In the genomic region with DNA sequence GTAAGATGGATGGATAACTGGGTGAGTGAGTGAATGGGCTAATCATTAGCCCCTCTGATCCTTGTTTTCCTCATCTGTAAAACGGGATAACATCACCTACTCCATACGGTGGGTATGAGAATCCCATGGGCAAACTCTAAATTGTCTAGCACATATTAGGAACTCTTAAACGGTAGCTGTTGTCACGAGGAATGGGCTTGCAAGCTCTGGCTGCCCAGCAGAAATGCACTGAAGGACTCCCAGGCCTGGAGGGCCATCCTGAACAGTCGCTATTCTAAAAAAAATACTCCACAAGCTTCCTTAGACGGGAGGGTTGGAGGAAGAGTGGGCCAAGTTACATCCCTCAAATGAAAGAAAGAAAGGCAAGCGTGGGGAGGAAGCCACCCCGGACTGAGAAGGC, we compare ENCODE assay signal across 28 cellular contexts. TPM values are rescaled to one million over a fixed set of nuclear protein-coding genes. Genes with fewer than 3 reads are reported as not detected.
DNase-seq lines count a peak whose midpoint lies in the region; ATAC-seq, FAIRE-seq and TF ChIP-seq lines count a peak whose summit lies in the region.
"Had no signal": no experiment of that assay in that cellular context is flagged by ENCODE, and none has a peak within 500 bp of the region (broad histone marks: within the 10 kb centered on the region; RNA-seq: fewer than 3 reads in every experiment).

No MANE protein-coding gene starts in this region.

- H3K79me2 ChIP-seq in H1 (ENCODE audit: control insufficient read depth in 1 of 2, insufficient read depth in 2 of 2, low read length in 2 of 2), result no peaks in the 10 kb centered on the region
- H3K79me2 ChIP-seq in MM.1S (ENCODE audit: low read length), result no peaks in the 10 kb centered on the region

- H3K4me1 Mint-ChIP-seq in mesothelial cell of epicardium, result peaks cover 11% of the 10 kb centered on the region

- no peak overlapping the region for H3K23ac ChIP-seq in H1 (ENCODE audit: insufficient read length)

- peaks cover 19 to 48% of the 10 kb centered on the region in 2 experiments for H4K20me1 ChIP-seq in H1 (replicated peaks in 1 of 2; ENCODE audit: control insufficient read depth in 1 of 2, insufficient read depth in 2 of 2, low read length in 2 of 2)
- no peaks in the 10 kb centered on the region for H4K20me1 ChIP-seq in MM.1S (ENCODE audit: insufficient read depth, low read length)

- no peak overlapping the region for H2AK5ac ChIP-seq in H1 (ENCODE audit: low read depth, low read length)

- CTCF ChIA-PET in A549 (lab: Yijun Ruan, JAX), result interaction anchor here (0.6 kb wide), 1 partner anchor 33 kb away, joined by 5 read pairs; no protein-coding TSS in a partner anchor
- CTCF ChIA-PET in H1 (lab: Charles Lee; ENCODE audit: partially characterized antibody), result interaction anchor here (1.0 to 1.3 kb wide), 4 partner anchors 8 to 90 kb away, joined by 3 to 4 read pairs (median 4); no protein-coding TSS in a partner anchor

- H3K79me1 ChIP-seq in H1 (ENCODE audit: low read depth, low read length), result no peaks in the 10 kb centered on the region

- ATAC-seq in A549 (peak; percentile 6 to 24; a peak in 2 of 6 replicates), GM18868 (IDR thresholded peaks at IDR 0.05; ENCODE audit: unreplicated experiment) (no peak)
- ATAC-seq: effector memory CD8-positive, alpha-beta T cell; esophagus mucosa; left lobe of liver had no signal

- H3K27ac ChIP-seq in A549 (no peak overlapping the region), H1 (ENCODE audit: low read depth, low read length) (no peak overlapping the region), MM.1S (ENCODE audit: low read length) (no peak overlapping the region)
- H3K27ac ChIP-seq: breast epithelium, heart right ventricle, KMS-11, SK-N-MC, skin epidermis, tibial nerve had no signal

- H2AFZ ChIP-seq in H1 (ENCODE audit: low read length) (no peak overlapping the region), MM.1S (ENCODE audit: low read length) (no peak overlapping the region)

- TF ChIP-seq CTCF in A549 (IDR thresholded peaks at IDR 0.05) (no peak), H1 (IDR thresholded peaks at IDR 0.05; ENCODE audit: control extremely low read depth in 1 of 3, insufficient read depth in 1 of 3, low read depth in 1 of 3, low read length in 3 of 3) (no peak), mesothelial cell of epicardium (IDR thresholded peaks at IDR 0.05; ENCODE audit: unreplicated experiment) (no peak), MM.1S (IDR thresholded peaks at IDR 0.05; ENCODE audit: low read length) (no peak)

- H3K4ac ChIP-seq in H1 (replicated peaks; ENCODE audit: insufficient read length, low read depth, low read length), result no peak overlapping the region

- H2BK120ac ChIP-seq in H1 (replicated peaks; ENCODE audit: low read depth, low read length), result no peak overlapping the region

- H3K56ac ChIP-seq in H1 (replicated peaks; ENCODE audit: insufficient read length, low read depth, low read length), result no peak overlapping the region

- POLR2A ChIA-PET in A549 (lab: Yijun Ruan, JAX) (no interaction called here), H1 (lab: Charles Lee; ENCODE audit: partially characterized antibody) (interaction anchor here (0.7 kb wide), 1 partner anchor 540 kb away, joined by 3 read pairs; the partner anchor contains the start of gene PPP2R2B)

- H3K36me3 Mint-ChIP-seq in mesothelial cell of epicardium, result no peaks in the 10 kb centered on the region

- peak overlapping the region; percentile 31 for H3K4me3 Mint-ChIP-seq in mesothelial cell of epicardium
- H3K4me3 Mint-ChIP-seq: effector memory CD8-positive, alpha-beta T cell; T-helper 1 cell treated with Interleukin-12 subunit alpha and Interleukin-12 subunit beta and Interleukin-4 antibody, amounts not matched to agents 30 μg/mL and 1 μg/mL, for 36 hours had no signal

- H2BK15ac ChIP-seq in H1 (ENCODE audit: low read length), result no peak overlapping the region

- no peak overlapping the region for H4K5ac ChIP-seq in H1 (ENCODE audit: insufficient read length, low read depth, low read length)

- 17% methylated on average over 8 of the region's 8 CpGs for WGBS in A549 (ENCODE audit: missing lambda C conversion rate)
- 10% methylated on average over 8 of the region's 8 CpGs; no CpG with 5 or more reads in 1 of the 2 experiments for WGBS in H1 (ENCODE audit: extremely low coverage in 1 of 2, insufficient coverage in 1 of 2, insufficient read length in 1 of 2, insufficient replicate concordance in 2 of 2, low coverage in 1 of 2, low lambda C conversion rate in 2 of 2, missing lambda C conversion rate in 1 of 2), 2 experiments

- no peak overlapping the region for H2BK20ac ChIP-seq in H1 (ENCODE audit: low read length)

- H3K4me2 ChIP-seq in A549 (peak overlapping the region; percentile 81), H1 (ENCODE audit: insufficient read depth in 1 of 2, low read depth in 2 of 2, low read length in 2 of 2) (peak overlapping the region; percentile 84 to 89), MM.1S (ENCODE audit: low read depth, low read length) (no peak overlapping the region)
- H3K4me2 ChIP-seq: KMS-11 had no signal

- H3K27me3 ChIP-seq in H7 (ENCODE audit: control insufficient read depth, insufficient read depth, low read length) (peaks cover 100% of the 10 kb centered on the region), H1 (replicated peaks in 1 of 4; ENCODE audit: control insufficient read depth in 3 of 4, extremely low read depth in 1 of 4, insufficient read depth in 3 of 4, low read length in 3 of 4) (peaks cover 99 to 100% (median 100%) of the 10 kb centered on the region in 4 experiments), MM.1S (replicated peaks; ENCODE audit: insufficient read depth, low read length) (peaks cover 33% of the 10 kb centered on the region)

- no peaks in the 10 kb centered on the region for H3K9me3 Mint-ChIP-seq in mesothelial cell of epicardium

- H3K4me3 ChIP-seq in A549, result peak overlapping the region; percentile 40; the same call in 2 of the 3 replicates
- H3K4me3 ChIP-seq in H7 (ENCODE audit: insufficient read depth, low read depth, low read length), result peak overlapping the region; percentile 40; the same call in 1 of the 2 replicates
- H3K4me3 ChIP-seq in H1 (ENCODE audit: extremely low read depth in 1 of 4, insufficient read depth in 2 of 4, low read depth in 3 of 4, low read length in 4 of 4), result peak overlapping the region in 3 of 4 experiments; percentile 36 to 66 (median 48); a peak in 4 of 8 replicates
- H3K4me3 ChIP-seq in MM.1S (ENCODE audit: low read length), result no peak overlapping the region
- H3K4me3 ChIP-seq: breast epithelium, heart right ventricle, SK-N-MC, skin epidermis, tibial nerve had no signal

- no peak for DNase-seq in A549 (ENCODE audit: low read depth in 1 of 2, low spot score in 1 of 2)
- no peak for DNase-seq in H7
- DNase-seq in H1 (ENCODE audit: low read depth in 1 of 2, low spot score in 2 of 2), result no peak
- no peak for DNase-seq in mesothelial cell of epicardium (ENCODE audit: low spot score in 2 of 2, unreplicated experiment in 2 of 2)
- DNase-seq in NAMALWA (ENCODE audit: low spot score), result no peak
- DNase-seq in MM.1S, result no peak
- DNase-seq: activated CD4-positive, alpha-beta T cell treated with anti-CD3 and anti-CD28 coated beads for 1 hour; activated naive CD4-positive, alpha-beta T cell treated with Interleukin-2 at 50 U/mL for 16 hours; activated T-cell treated with anti-CD3 and anti-CD28 coated beads, Interleukin-2, amount 50 U/mL, for 48 hours; amniotic stem cell; cortex of kidney; DMS79; effector memory CD8-positive, alpha-beta T cell; foreskin fibroblast; GF-D8; heart right ventricle; NCI-H446 had no signal

- H3K9ac ChIP-seq in H1 (replicated peaks in 1 of 4; ENCODE audit: extremely low read depth in 1 of 4, low read depth in 3 of 4, low read length in 3 of 4) (no peak overlapping the region), MM.1S (ENCODE audit: low read length) (no peak overlapping the region)
- H3K9ac ChIP-seq: KMS-11 had no signal

- H3F3A ChIP-seq in MM.1S (ENCODE audit: insufficient read depth, low read length), result no peaks in the 10 kb centered on the region

- TF ChIP-seq POLR2A in A549 (IDR thresholded peaks at IDR 0.05; ENCODE audit: low read length) (no peak), H1 (IDR thresholded peaks at IDR 0.05; ENCODE audit: control extremely low read depth in 1 of 2, low read depth in 2 of 2, low read length in 2 of 2) (no peak)

- H3K27ac Mint-ChIP-seq in mesothelial cell of epicardium, result no peak overlapping the region
- H3K27ac Mint-ChIP-seq: effector memory CD8-positive, alpha-beta T cell; T-helper 1 cell treated with Interleukin-12 subunit alpha and Interleukin-12 subunit beta and Interleukin-4 antibody, amounts not matched to agents 30 μg/mL and 1 μg/mL, for 36 hours had no signal

- peaks cover 100% of the 10 kb centered on the region for H3K27me3 Mint-ChIP-seq in mesothelial cell of epicardium (ENCODE audit: low read depth)

- no peak overlapping the region for H4K8ac ChIP-seq in H1 (ENCODE audit: extremely low read depth, insufficient read depth, low read length)

- peaks cover 12% of the 10 kb centered on the region; the same call in 1 of the 2 replicates for H3K23me2 ChIP-seq in H1 (ENCODE audit: low read depth, low read length)

- H2BK5ac ChIP-seq in H1 (ENCODE audit: low read depth, low read length), result no peak overlapping the region

- H4K91ac ChIP-seq in H1 (replicated peaks; ENCODE audit: insufficient read length, low read length), result no peak overlapping the region

- H3K14ac ChIP-seq in H1 (ENCODE audit: insufficient read length), result no peak overlapping the region

- no peaks in the 10 kb centered on the region for H3K9me2 ChIP-seq in MM.1S (replicated peaks; ENCODE audit: insufficient read depth, low read length)

- no peaks in the 10 kb centered on the region for H3K9me3 ChIP-seq in A549
- no peaks in the 10 kb centered on the region for H3K9me3 ChIP-seq in H1 (ENCODE audit: insufficient read depth in 2 of 2, low read depth in 1 of 2, low read length in 1 of 2)
- H3K9me3 ChIP-seq in MM.1S (replicated peaks; ENCODE audit: insufficient read depth, low read length), result no peaks in the 10 kb centered on the region
- H3K9me3 ChIP-seq: breast epithelium, tibial nerve had no signal

- TF ChIP-seq EP300 in A549 (IDR thresholded peaks at IDR 0.05), result no peak
- no peak for TF ChIP-seq EP300 in H1 (IDR thresholded peaks at IDR 0.05; ENCODE audit: borderline replicate concordance in 1 of 2, low read depth in 2 of 2, low read length in 2 of 2)

- H2BK12ac ChIP-seq in H1 (ENCODE audit: low read depth, low read length), result no peak overlapping the region

- H3K4me1 ChIP-seq in A549 (no peaks in the 10 kb centered on the region), H1 (replicated peaks in 1 of 4; ENCODE audit: control insufficient read depth in 3 of 4, insufficient read depth in 4 of 4, low read length in 3 of 4) (peaks cover 10 to 34% (median 22%) of the 10 kb centered on the region in 4 experiments), MM.1S (ENCODE audit: low read length) (no peaks in the 10 kb centered on the region)
- H3K4me1 ChIP-seq: breast epithelium had no signal

- FAIRE-seq in A549 (lab: Jason Lieb, UNC) (no peak), H1 (lab: Jason Lieb, UNC) (no peak)
- FAIRE-seq: HTR-8/SVneo had no signal

- H3K36me3 ChIP-seq in H7 (replicated peaks; ENCODE audit: control insufficient read depth, insufficient read depth, low read length) (no peaks in the 10 kb centered on the region), H1 (ENCODE audit: control insufficient read depth in 2 of 4, insufficient read depth in 4 of 4, low read length in 3 of 4) (peaks cover 0 to 5% (median 0%) of the 10 kb centered on the region in 4 experiments; a peak in 1 of 8 replicates), MM.1S (replicated peaks; ENCODE audit: insufficient read depth, low read length) (no peaks in the 10 kb centered on the region)
- H3K36me3 ChIP-seq: breast epithelium, heart right ventricle, tibial nerve had no signal

- no peak overlapping the region for H3K18ac ChIP-seq in H1 (ENCODE audit: extremely low read depth, low read length)

- TF ChIP-seq RAD21 in A549 (conservative IDR thresholded peaks at IDR 0.05 in 1 of 2, IDR thresholded peaks at IDR 0.05 in 1 of 2) (no peak), H1 (IDR thresholded peaks at IDR 0.05 in 1 of 2, conservative IDR thresholded peaks at IDR 0.05 in 1 of 2; ENCODE audit: low read depth in 2 of 2, low read length in 2 of 2) (no peak)

RNA-seq across cellular contexts. Expression of gene POU4F3, which starts 0.7 kb away (rescaled TPM):
- polyA plus RNA-seq in A549 (2011; rRNA removed) (0.10 and 0.13 TPM in 2 replicates), A549 (2017; fragmentation: RNase III; extraction: RNeasy Plus Mini Kit Qiagen cat#74134 plus additional on column Dnase treatment) (0.05 to 0.11 TPM (median 0.08 TPM) in 3 replicates), H1 (2011; rRNA removed) (0.09 and 0.22 TPM in 2 replicates)
- polyA plus RNA-seq in A549 (2012; cell fraction: cytosol; rRNA removed), result 0.04 and 0.05 TPM in 2 replicates
- 0.16 and 0.17 TPM in 2 replicates for polyA plus RNA-seq in A549 (2012; cell fraction: nucleus; rRNA removed)
- polyA minus RNA-seq in A549 (2011; rRNA and poly(A)+ RNA removed), result not detected in 2 replicates
- 0.28 TPM in 1 of 2 replicates, not detected in the other for total RNA-seq in H7 (2014; rRNA removed; shearing (Covaris generic))
- 0.11 TPM in 1 of 2 replicates, not detected in the other for total RNA-seq in H1 (2021; fragmentation: NEBNext Ultra II Directional; extraction: Animal tissue kit (Norgen Biotek cat#: 25700))
- polyA plus RNA-seq in H1 (2011; cell fraction: cytosol; rRNA removed), result 0.03 TPM
- polyA plus RNA-seq in H1 (2011; cell fraction: nucleus; rRNA removed), result 0.10 TPM
- polyA plus RNA-seq in H1 (2012, experiment 1 of 2), result 0.07 TPM in 1 of 4 replicates, not detected in the others
- polyA plus RNA-seq in H1 (2012, experiment 2 of 2), result not detected
- polyA plus RNA-seq in H1 (2013, experiment 1 of 2), result 0.06 TPM
- 0.06 TPM for polyA plus RNA-seq in H1 (2013, experiment 2 of 2)
- not detected in 2 replicates for polyA minus RNA-seq in H1 (2011; rRNA and poly(A)+ RNA removed)
- not detected for polyA minus RNA-seq in H1 (2011; cell fraction: cytosol; rRNA and poly(A)+ RNA removed)
- polyA minus RNA-seq in H1 (2011; cell fraction: nucleus; rRNA and poly(A)+ RNA removed), result not detected
- total RNA-seq in mesothelial cell of epicardium, result 0.09 to 0.25 TPM (median 0.13 TPM) in 3 replicates
- total RNA-seq: esophagus mucosa, left lobe of liver, mesenteric fat pad had no signal

Comparison
In these comparisons a context has a peak if more than half of its experiments do, and no peak if none do; other contexts are left out.
1. Of the 18 proteins assayed by ChIP-seq in both H1 and A549: peak only in H1: RNF2; only in A549: none; in both: none; in neither: 17.